Comparison of ENCODE assay signal across 18 cellular contexts in genomic region chr14:54877015-54877702, GRCh38. TPM values are rescaled to one million over a fixed set of nuclear protein-coding genes. Genes with fewer than 3 reads are reported as not detected.
DNase-seq lines count a peak whose midpoint lies in the region; ATAC-seq, FAIRE-seq and TF ChIP-seq lines count a peak whose summit lies in the region.
"Had no signal": no experiment of that assay in that cellular context is flagged by ENCODE, and none has a peak within 500 bp of the region (broad histone marks: within the 10 kb centered on the region; RNA-seq: fewer than 3 reads in every experiment).

No MANE protein-coding gene starts in this region.

- no peaks in the 10 kb centered on the region for H4K20me1 ChIP-seq in GM23338 (replicated peaks; ENCODE audit: insufficient read depth)

- H3K4me2 ChIP-seq in GM23338, result no peak overlapping the region; the same call in 1 of the 2 replicates

- peaks cover 22% of the 10 kb centered on the region; the same call in 2 of the 3 replicates for H3K9me3 Mint-ChIP-seq in GM23338
- peaks cover 0 to 1% (median 0%) of the 10 kb centered on the region in 11 donors for H3K9me3 Mint-ChIP-seq in naive thymus-derived CD4-positive, alpha-beta T cell
- H3K9me3 Mint-ChIP-seq: CD8-positive, alpha-beta T cell had no signal

- intact Hi-C loops in naive thymus-derived CD4-positive, alpha-beta T cell (cut with micrococcal nuclease), result no loop called here

- no peak for FAIRE-seq in D721Med (lab: Jason Lieb, UNC)
- FAIRE-seq: G401.6, islet of Langerhans had no signal

- no peak overlapping the region for H2AFZ ChIP-seq in GM23338

- POLR2A ChIA-PET in naive thymus-derived CD4-positive, alpha-beta T cell (lab: Charles Lee), result interaction anchor here (1.2 to 1.8 kb wide), 3 partner anchors 10 to 24 kb away, joined by 3 to 7 read pairs (median 4); no protein-coding TSS in a partner anchor

- H3K27me3 ChIP-seq in GM23338 (ENCODE audit: insufficient read depth), result no peaks in the 10 kb centered on the region
- no peaks in the 10 kb centered on the region for H3K27me3 ChIP-seq in naive thymus-derived CD4-positive, alpha-beta T cell (ENCODE audit: control insufficient read depth in 2 of 2, insufficient read depth in 2 of 2, low read length in 2 of 2)

- peaks cover 2% of the 10 kb centered on the region for H3K27me3 Mint-ChIP-seq in GM23338 (ENCODE audit: insufficient read depth, low read depth, poor library complexity)
- H3K27me3 Mint-ChIP-seq in naive thymus-derived CD4-positive, alpha-beta T cell, result no peaks in the 10 kb centered on the region
- H3K27me3 Mint-ChIP-seq: activated naive CD4-positive, alpha-beta T cell treated with anti-CD3 and anti-CD28 coated beads, Interleukin-2, amount 10 ng/mL, durations not matched to agents 7 days and 5 days; naive B cell had no signal

- no peaks in the 10 kb centered on the region; the same call in none of the 2 replicates for H3K79me2 ChIP-seq in GM23338 (replicated peaks; ENCODE audit: insufficient read depth)

- no peak for TF ChIP-seq CTCF in GM23338 (conservative IDR thresholded peaks at IDR 0.05; ENCODE audit: low read depth in 2 of 2)
- no peak for TF ChIP-seq CTCF in D721Med (IDR thresholded peaks at IDR 0.05; ENCODE audit: insufficient read depth, missing control alignments)

- H3K9me2 ChIP-seq in GM23338 (ENCODE audit: insufficient read depth), result peaks cover 3% of the 10 kb centered on the region; the same call in 1 of the 2 replicates

- CTCF ChIA-PET in naive thymus-derived CD4-positive, alpha-beta T cell (lab: Charles Lee), result interaction anchor here (0.8 to 1.3 kb wide), 3 partner anchors 20 to 26 kb away, joined by 4 to 6 read pairs (median 4); partner anchors contain the start of gene GCH1

- peaks cover 17% of the 10 kb centered on the region; the same call in 2 of the 3 replicates for H3K36me3 Mint-ChIP-seq in GM23338 (ENCODE audit: low read depth)
- H3K36me3 Mint-ChIP-seq in naive thymus-derived CD4-positive, alpha-beta T cell, result peaks cover 0 to 24% (median 0%) of the 10 kb centered on the region in 5 donors
- H3K36me3 Mint-ChIP-seq: naive B cell had no signal

- peaks cover 14% of the 10 kb centered on the region for H3K4me1 ChIP-seq in GM23338 (ENCODE audit: insufficient read depth)
- peaks cover under 1 to 7% of the 10 kb centered on the region in 2 donors for H3K4me1 ChIP-seq in naive thymus-derived CD4-positive, alpha-beta T cell (ENCODE audit: control insufficient read depth in 2 of 2, insufficient read depth in 2 of 2, low read length in 2 of 2)

- no peak overlapping the region for H3K27ac ChIP-seq in GM23338 (ENCODE audit: low read depth)
- no peak overlapping the region for H3K27ac ChIP-seq in naive thymus-derived CD4-positive, alpha-beta T cell (ENCODE audit: low read depth, low read length)
- H3K27ac ChIP-seq: thoracic aorta had no signal

- peak; percentile 31; the same call in 2 of the 3 replicates for ATAC-seq in GM23338
- ATAC-seq in naive thymus-derived CD4-positive, alpha-beta T cell, result no peak
- ATAC-seq: CD8-positive, alpha-beta T cell had no signal

- no peak for DNase-seq in GM23338 (ENCODE audit: low spot score)
- peak; percentile 24 for DNase-seq in NCI-H226
- peak; percentile 89 for DNase-seq in dermis blood vessel endothelial cell
- DNase-seq in naive thymus-derived CD4-positive, alpha-beta T cell, result no peak
- DNase-seq in DMS114 treated with DMSO at 0.1 percent for 48 hours (lab: John Stamatoyannopoulos, UW; ENCODE audit: unreplicated experiment), result no peak
- no peak for DNase-seq in DMS 273 treated with DMSO at 0.1 percent for 48 hours (lab: John Stamatoyannopoulos, UW)
- no peak for DNase-seq in D721Med (ENCODE audit: insufficient read length, low spot score)
- DNase-seq: activated CD4-positive, CD25-positive, alpha-beta regulatory T cell; activated naive CD4-positive, alpha-beta T cell treated with anti-CD3 and anti-CD28 coated beads, Interleukin-2, amount 10 ng/mL, durations not matched to agents 7 days and 5 days; CD8-positive, alpha-beta T cell; MM.1S; naive B cell; NCI-H2171 treated with DMSO at 0.1 percent for 48 hours; stimulated activated CD4-positive, alpha-beta T cell treated with anti-CD3 and anti-CD28 coated beads, Interleukin-1b, Interleukin-23, amount 100 ng/mL, for 48 hours had no signal

- H3K36me3 ChIP-seq in GM23338 (ENCODE audit: insufficient read depth), result no peaks in the 10 kb centered on the region
- H3K36me3 ChIP-seq in naive thymus-derived CD4-positive, alpha-beta T cell (ENCODE audit: control insufficient read depth in 2 of 3, insufficient read depth in 3 of 3, low read length in 3 of 3), result no peaks in the 10 kb centered on the region
- H3K36me3 ChIP-seq: thoracic aorta had no signal

- no peak overlapping the region for H3K4me3 Mint-ChIP-seq in GM23338
- H3K4me3 Mint-ChIP-seq in naive thymus-derived CD4-positive, alpha-beta T cell, result peak overlapping the region in 1 of 10 donors; percentile 37
- H3K4me3 Mint-ChIP-seq: activated naive CD4-positive, alpha-beta T cell treated with anti-CD3 and anti-CD28 coated beads, Interleukin-2, amount 10 ng/mL, durations not matched to agents 7 days and 5 days; CD8-positive, alpha-beta T cell; endodermal cell had no signal

- H3K9me3 ChIP-seq in naive thymus-derived CD4-positive, alpha-beta T cell (ENCODE audit: control insufficient read depth in 2 of 3, low read length in 3 of 3), result no peaks in the 10 kb centered on the region
- H3K9me3 ChIP-seq: thoracic aorta had no signal

- no peak overlapping the region for H3K4me3 ChIP-seq in GM23338
- no peak overlapping the region for H3K4me3 ChIP-seq in naive thymus-derived CD4-positive, alpha-beta T cell (ENCODE audit: low read length)
- H3K4me3 ChIP-seq: thoracic aorta had no signal

- no peaks in the 10 kb centered on the region; the same call in 1 of the 2 replicates for H3F3A ChIP-seq in GM23338 (replicated peaks; ENCODE audit: low read depth)

- peaks cover 10% of the 10 kb centered on the region for H3K4me1 Mint-ChIP-seq in GM23338
- H3K4me1 Mint-ChIP-seq in naive thymus-derived CD4-positive, alpha-beta T cell, result peaks cover 25 to 61% (median 46%) of the 10 kb centered on the region in 7 donors

- no peak overlapping the region for H3K27ac Mint-ChIP-seq in GM23338
- peak overlapping the region in 8 of 9 donors; percentile 12 to 88 (median 39) for H3K27ac Mint-ChIP-seq in naive thymus-derived CD4-positive, alpha-beta T cell
- H3K27ac Mint-ChIP-seq: activated naive CD4-positive, alpha-beta T cell treated with anti-CD3 and anti-CD28 coated beads, Interleukin-2, amount 10 ng/mL, durations not matched to agents 7 days and 5 days; endodermal cell had no signal

TF ChIP-seq in GM23338, 12 proteins besides CTCF, POLR2A, EP300 and RAD21:
- TF ChIP-seq, protein P1, sequence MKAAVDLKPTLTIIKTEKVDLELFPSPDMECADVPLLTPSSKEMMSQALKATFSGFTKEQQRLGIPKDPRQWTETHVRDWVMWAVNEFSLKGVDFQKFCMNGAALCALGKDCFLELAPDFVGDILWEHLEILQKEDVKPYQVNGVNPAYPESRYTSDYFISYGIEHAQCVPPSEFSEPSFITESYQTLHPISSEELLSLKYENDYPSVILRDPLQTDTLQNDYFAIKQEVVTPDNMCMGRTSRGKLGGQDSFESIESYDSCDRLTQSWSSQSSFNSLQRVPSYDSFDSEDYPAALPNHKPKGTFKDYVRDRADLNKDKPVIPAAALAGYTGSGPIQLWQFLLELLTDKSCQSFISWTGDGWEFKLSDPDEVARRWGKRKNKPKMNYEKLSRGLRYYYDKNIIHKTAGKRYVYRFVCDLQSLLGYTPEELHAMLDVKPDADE (IDR thresholded peaks at IDR 0.05), result no peak
- TF ChIP-seq EZH2 (IDR thresholded peaks at IDR 0.05; ENCODE audit: low read depth, unreplicated experiment) (no peak), REST (IDR thresholded peaks at IDR 0.05; ENCODE audit: unreplicated experiment) (no peak), CREB1 (CRISPR knock-in tag; IDR thresholded peaks at IDR 0.05; ENCODE audit: low read depth) (no peak), ZNF331 (CRISPR knock-in tag; IDR thresholded peaks at IDR 0.05; ENCODE audit: low read depth) (no peak)

RNA-seq across cellular contexts. Expression of gene GCH1, which starts 25.5 kb away (rescaled TPM):
- 15.0 and 22.2 TPM in 2 replicates for total RNA-seq in GM23338 (2014; rRNA removed; shearing (Covaris generic))
- polyA plus RNA-seq in GM23338 (2016; fragmentation: Nextera tagmentation; extraction: Ambion mirVana), result 8.7 and 9.3 TPM in 2 replicates
- total RNA-seq in dermis blood vessel endothelial cell, result 10.4 and 13.4 TPM in 2 replicates
- total RNA-seq in naive thymus-derived CD4-positive, alpha-beta T cell, result 10 to 100 TPM; 21.4 to 64.1 (median 23.2) TPM
- 10 to 100 TPM; 23.1 to 25.7 TPM for polyA plus RNA-seq in naive thymus-derived CD4-positive, alpha-beta T cell

Comparison
In these comparisons a context has a peak if more than half of its experiments do, and no peak if none do; other contexts are left out.
1. DNase-seq: peak in NCI-H226 (single experiment) and dermis blood vessel endothelial cell (single experiment); none in GM23338 (single experiment), naive thymus-derived CD4-positive, alpha-beta T cell (0 of 9), DMS114 treated with DMSO at 0.1 percent for 48 hours (single experiment), DMS 273 treated with DMSO at 0.1 percent for 48 hours (single experiment) and D721Med (single experiment).